8 cellular contexts compared by ENCODE assay signal in genomic region chr14:61562321-61563161, GRCh38.
DNase-seq lines count a peak whose midpoint lies in the region; ATAC-seq and TF ChIP-seq lines count a peak whose summit lies in the region.

No MANE protein-coding gene starts in this region.

- H3K27ac Mint-ChIP-seq in mesothelial cell of epicardium, result peak overlapping the region; percentile 32

- peak overlapping the region; percentile 84 to 91 (median 87) for H3K27ac ChIP-seq in body of pancreas

- H3K9me3 Mint-ChIP-seq in mesothelial cell of epicardium, result peaks cover 3% of the 10 kb centered on the region

- no peak for TF ChIP-seq POLR2A in body of pancreas (IDR thresholded peaks at IDR 0.05)

- H3K4me1 Mint-ChIP-seq in mesothelial cell of epicardium, result peaks cover 39% of the 10 kb centered on the region

- no peaks in the 10 kb centered on the region for H3K9me3 ChIP-seq in body of pancreas

- peaks cover 65% of the 10 kb centered on the region for H3K4me1 ChIP-seq in body of pancreas

- TF ChIP-seq CTCF in body of pancreas (IDR thresholded peaks at IDR 0.05) (no peak), mesothelial cell of epicardium (IDR thresholded peaks at IDR 0.05; ENCODE audit: unreplicated experiment) (no peak)

- H3K36me3 ChIP-seq in body of pancreas (replicated peaks in 1 of 2; ENCODE audit: insufficient read depth in 1 of 2, low read depth in 2 of 2), result no peaks in the 10 kb centered on the region

- H3K4me3 ChIP-seq in body of pancreas, result no peak overlapping the region

- H3K4me3 Mint-ChIP-seq in mesothelial cell of epicardium, result no peak overlapping the region

- no peaks in the 10 kb centered on the region for H3K36me3 Mint-ChIP-seq in mesothelial cell of epicardium

- DNase-seq in EH (ENCODE audit: low read depth), result peak; percentile 100
- peak; percentile 56 for DNase-seq in NCI-H69 (lab: John Stamatoyannopoulos, UW)
- peak; percentile 57 to 86 (median 73) for DNase-seq in body of pancreas
- DNase-seq in mesothelial cell of epicardium (ENCODE audit: low spot score in 2 of 2, unreplicated experiment in 2 of 2), result no peak
- no peak for DNase-seq in NCI-H146 (lab: John Stamatoyannopoulos, UW)
- no peak for DNase-seq in AML-193 (lab: John Stamatoyannopoulos, UW)
- no peak for DNase-seq in activated CD4-positive, CD25-positive, alpha-beta regulatory T cell treated with anti-CD3 and anti-CD28 coated beads, Interleukin-2, amount 50 U/mL, for 72 hours
- no peak for DNase-seq in DMS 273 treated with DMSO at 0.1 percent for 48 hours (lab: John Stamatoyannopoulos, UW)

- H3K27me3 Mint-ChIP-seq in mesothelial cell of epicardium (ENCODE audit: low read depth), result no peaks in the 10 kb centered on the region

- 75 to 84% methylated on average over 5 to 7 of the region's 7 CpGs for WGBS in body of pancreas, 2 donors

- intact Hi-C loops in body of pancreas (cut with DNase I), result no loop called here

- no peaks in the 10 kb centered on the region for H3K27me3 ChIP-seq in body of pancreas

- peak; percentile 74 for ATAC-seq in body of pancreas

Comparison
In these comparisons a context has a peak if more than half of its experiments do, and no peak if none do; other contexts are left out.
1. DNase-seq: peak in EH (single experiment), NCI-H69 (single experiment) and body of pancreas (4 of 4); none in mesothelial cell of epicardium (0 of 2), NCI-H146 (single experiment), AML-193 (0 of 2), activated CD4-positive, CD25-positive, alpha-beta regulatory T cell treated with anti-CD3 and anti-CD28 coated beads, Interleukin-2, amount 50 U/mL, for 72 hours (single experiment) and DMS 273 treated with DMSO at 0.1 percent for 48 hours (single experiment).